ENCODE assay signal across 27 cellular contexts in genomic region chr5:94967525-94967924, GRCh38.
"Had no signal": no experiment of that assay in that cellular context is flagged by ENCODE, and none has a peak within 500 bp of the region (broad histone marks: within the 10 kb centered on the region; RNA-seq: fewer than 3 reads in every experiment).

No MANE protein-coding gene starts in this region.

- H3K27me3 ChIP-seq: stomach, suprapubic skin, testis, thyroid gland, tibial artery, tibial nerve, transverse colon, upper lobe of left lung, upper lobe of right lung, uterus, vagina had no signal

- H3K4me1 ChIP-seq: suprapubic skin, testis, thyroid gland, tibial artery, tibial nerve, transverse colon, upper lobe of right lung, uterus, vagina had no signal

- H3K4me3 ChIP-seq: stomach, suprapubic skin, testis, thoracic aorta, thyroid gland, tibial artery, tibial nerve, transverse colon, upper lobe of left lung, upper lobe of right lung, uterus, vagina had no signal

- H3K9me3 ChIP-seq: testis, thyroid gland, tibial artery, transverse colon, upper lobe of left lung, upper lobe of right lung, uterus had no signal

- ATAC-seq: stimulated activated effector memory CD8-positive, alpha-beta T cell treated with anti-CD3 and anti-CD28 coated beads, Interleukin-12 subunit alpha, Interleukin-12 subunit beta, amount 100 ng/mL, for 72 hours; stimulated activated memory B cell treated with anti-CD40 and anti-IgM and Interleukin-4, amounts not matched to agents 10 μg/mL and 1 μg/mL and 100 μg/mL, for 72 hours; stimulated activated naive B cell treated with anti-CD40 and anti-IgM and Interleukin-4, amounts not matched to agents 10 μg/mL and 1 μg/mL and 100 μg/mL, for 72 hours; stimulated activated naive CD8-positive, alpha-beta T cell treated with anti-CD3 and anti-CD28 coated beads, Interleukin-15, Interleukin-2, amounts not matched to agents 100 U/mL and 50 U/mL, for 24 hours; upper lobe of right lung had no signal

- H3K36me3 ChIP-seq: stomach, suprapubic skin, thoracic aorta, thyroid gland, tibial artery, tibial nerve, transverse colon, upper lobe of left lung, upper lobe of right lung, uterus, vagina had no signal

- FAIRE-seq: urothelium cell line had no signal

- H3K27ac ChIP-seq: stomach, suprapubic skin, testis, thoracic aorta, thyroid gland, tibial artery, tibial nerve, transverse colon, upper lobe of left lung, upper lobe of right lung, uterus, vagina had no signal

- DNase-seq: stimulated activated CD4-positive, alpha-beta T cell treated with anti-CD3 and anti-CD28 coated beads, Interleukin-2, amount 100 ng/mL, for 48 hours; stimulated activated CD4-positive, alpha-beta T cell treated with anti-CD3 and anti-CD28 coated beads, Interleukin-4, amount 100 ng/mL, for 1 hour; stimulated activated CD4-positive, alpha-beta T cell treated with anti-CD3 and anti-CD28 coated beads, Interleukin-4, amount 100 ng/mL, for 24 hours; stimulated activated CD4-positive, alpha-beta T cell treated with anti-CD3 and anti-CD28 coated beads, Interleukin-4, amount 100 ng/mL, for 4 hours; stimulated activated CD8-positive, alpha-beta memory T cell treated with anti-CD3 and anti-CD28 coated beads, Interleukin-4, amount 100 ng/mL, for 48 hours; stimulated activated naive B cell treated with anti-CD40 and anti-IgM and Interleukin-4, amounts not matched to agents 10 μg/mL and 1 μg/mL and 100 μg/mL, for 72 hours; stimulated activated naive CD4-positive, alpha-beta T cell; stimulated activated naive CD4-positive, alpha-beta T cell treated with Interleukin-2 at 50 U/mL for 16 hours; stimulated activated naive CD8-positive, alpha-beta T cell treated with anti-CD3 and anti-CD28 coated beads, Interleukin-15, amount 100 ng/mL, for 72 hours; stimulated activated naive CD8-positive, alpha-beta T cell treated with anti-CD3 and anti-CD28 coated beads, Interleukin-15, Interleukin-2, amounts not matched to agents 100 U/mL and 50 U/mL, for 24 hours; stomach; substantia nigra; testis; thyroid gland; tibial artery; transverse colon; trophoblast cell; upper lobe of left lung; upper lobe of right lung; uterus had no signal
